9 cellular contexts compared by ENCODE assay signal in the genomic region with DNA sequence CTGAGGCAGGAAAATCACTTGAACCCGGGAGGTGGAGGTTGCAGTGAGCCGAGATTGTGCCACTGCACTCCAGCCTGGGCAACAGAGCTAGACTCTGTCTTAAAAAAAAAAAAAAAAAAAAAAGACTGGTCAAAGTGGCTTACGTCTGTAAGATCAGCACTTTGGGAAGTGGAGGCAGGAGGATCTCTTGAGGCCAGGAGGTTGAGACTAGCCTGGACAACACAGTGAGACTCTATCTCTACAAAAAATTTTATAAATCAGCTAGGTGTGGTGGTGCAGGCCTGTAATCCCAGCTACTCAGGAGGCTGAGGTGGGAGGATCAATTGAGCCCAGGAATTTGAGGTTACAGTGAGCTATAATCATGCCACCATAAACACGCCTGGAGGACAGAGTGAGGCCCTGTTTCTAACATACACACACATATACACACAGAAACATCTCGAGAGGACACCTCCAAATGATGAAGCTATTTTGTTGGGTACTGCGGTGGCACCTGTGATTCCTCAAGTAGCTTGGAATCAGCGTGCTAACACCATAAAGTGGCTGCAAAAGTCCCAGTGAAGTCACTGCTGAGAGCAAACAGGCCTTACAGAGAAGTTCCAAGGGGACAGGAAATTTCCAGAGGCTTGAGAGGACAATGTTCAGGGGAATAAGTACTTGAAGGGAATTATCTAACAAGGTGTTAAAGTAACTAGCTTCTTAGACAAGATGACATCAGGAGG. TPM values are rescaled to one million over a fixed set of nuclear protein-coding genes. Genes with fewer than 3 reads are reported as not detected.
A peak's percentile ranks its signal among the peaks of the same experiment; 100 is the strongest.
DNase-seq lines count a peak whose midpoint lies in the region; ATAC-seq, FAIRE-seq and TF ChIP-seq lines count a peak whose summit lies in the region.
"Had no signal": no experiment of that assay in that cellular context is flagged by ENCODE, and none has a peak within 500 bp of the region (broad histone marks: within the 10 kb centered on the region; RNA-seq: fewer than 3 reads in every experiment).

No MANE protein-coding gene starts in this region.

- intact Hi-C loops in IMR-90 (cut with micrococcal nuclease): no loop called here

- ATAC-seq in IMR-90 (ENCODE audit: low read depth) (no peak), naive B cell (ENCODE audit: low read depth in 2 of 2) (no peak), GM21723 (IDR thresholded peaks at IDR 0.05; ENCODE audit: unreplicated experiment) (no peak), GM21529 (IDR thresholded peaks at IDR 0.05; ENCODE audit: unreplicated experiment) (no peak), GM18870 (IDR thresholded peaks at IDR 0.05; ENCODE audit: unreplicated experiment) (no peak)

- DNase-seq in AG09309 (ENCODE audit: low read depth) (no peak), IMR-90 (no peak), bronchial epithelial cell (ENCODE audit: low read depth) (no peak), naive B cell (no peak), epidermal melanocyte (ENCODE audit: insufficient read length, low spot score) (no peak)

- POLR2A ChIA-PET in IMR-90 (lab: Charles Lee; ENCODE audit: unreplicated experiment): no interaction called here

- H3K4ac ChIP-seq in IMR-90 (ENCODE audit: low read depth, low read length): no peak overlapping the region

- no peak overlapping the region for H2BK15ac ChIP-seq in IMR-90 (ENCODE audit: low read depth, low read length)

- peak overlapping the region; percentile 50 to 94 (median 82) for H3K4me3 Mint-ChIP-seq in naive B cell

- no peak for TF ChIP-seq RAD21 in IMR-90 (IDR thresholded peaks at IDR 0.05; ENCODE audit: low read length)

- H4K5ac ChIP-seq in IMR-90 (ENCODE audit: low read depth, low read length): no peak overlapping the region

- H2AK9ac ChIP-seq in IMR-90 (replicated peaks; ENCODE audit: low read depth, low read length, poor library complexity): no peak overlapping the region

- dilution Hi-C loops in IMR-90 (cut with HindIII; ENCODE audit: low sequenced_read_pairs, unreplicated experiment): no loop called here

- peaks cover 24% of the 10 kb centered on the region for H4K20me1 ChIP-seq in IMR-90 (ENCODE audit: insufficient read depth, low read length)

- peaks cover 49 to 61% (median 54%) of the 10 kb centered on the region in 3 donors for H3K4me1 Mint-ChIP-seq in naive B cell

- H3K18ac ChIP-seq in IMR-90 (ENCODE audit: low read depth, low read length): no peak overlapping the region

- H3K9ac ChIP-seq in IMR-90 (ENCODE audit: low read depth, low read length): peak overlapping the region; percentile 80; the same call in 1 of the 2 replicates

- H3K4me2 ChIP-seq in IMR-90 (ENCODE audit: low read depth, low read length): peak overlapping the region; percentile 91

- peaks cover 15 to 53% of the 10 kb centered on the region in 2 experiments; a peak in 3 of 4 replicates for H3K79me1 ChIP-seq in IMR-90 (ENCODE audit: low read depth in 1 of 2, low read length in 2 of 2)

- peak overlapping the region; percentile 68; the same call in 1 of the 2 replicates for H3K4me3 ChIP-seq in AG09309 (ENCODE audit: control insufficient read depth, low read depth, low read length)
- H3K4me3 ChIP-seq in IMR-90 (ENCODE audit: insufficient read depth, low read depth, low read length): peak overlapping the region; percentile 72; the same call in 1 of the 2 replicates
- peak overlapping the region; percentile 96 for H3K4me3 ChIP-seq in bronchial epithelial cell (ENCODE audit: low read depth, low read length)

- no peak overlapping the region for H2AFZ ChIP-seq in IMR-90 (replicated peaks; ENCODE audit: low read length, poor library complexity)

- H3K36me3 ChIP-seq in IMR-90 (ENCODE audit: control insufficient read depth, insufficient read depth, low read length): peaks cover 6% of the 10 kb centered on the region
- peaks cover 2% of the 10 kb centered on the region for H3K36me3 ChIP-seq in bronchial epithelial cell (ENCODE audit: control insufficient read depth, insufficient read depth, low read length)

- peak overlapping the region; percentile 21 to 95 (median 94) for H3K27ac Mint-ChIP-seq in naive B cell

- no peak overlapping the region for H4K91ac ChIP-seq in IMR-90 (ENCODE audit: insufficient read depth, low read depth, low read length)

- no peak overlapping the region for H2BK120ac ChIP-seq in IMR-90 (ENCODE audit: low read depth, low read length)

- H2BK20ac ChIP-seq in IMR-90 (ENCODE audit: low read depth, low read length): no peak overlapping the region

- H3K56ac ChIP-seq in IMR-90 (ENCODE audit: extremely low read depth, insufficient read depth, low read length): no peak overlapping the region

- FAIRE-seq in bronchial epithelial cell (lab: Jason Lieb, UNC): no peak
- FAIRE-seq: GM18507 had no signal

- in situ Hi-C loops in IMR-90 (cut with MboI; ENCODE audit: low sequenced_read_pairs): no loop called here

- CTCF ChIA-PET in IMR-90 (lab: Yijun Ruan, JAX): interaction anchor here (0.6 to 1.1 kb wide), 3 partner anchors 11 to 111 kb away, joined by 5 to 8 read pairs (median 6); no protein-coding TSS in a partner anchor

- H3K4me1 ChIP-seq in IMR-90 (ENCODE audit: control insufficient read depth, insufficient read depth, low read length): peaks cover 16% of the 10 kb centered on the region

- H3K23ac ChIP-seq in IMR-90 (ENCODE audit: low read depth, low read length): peak overlapping the region; percentile 4

- no peak for TF ChIP-seq CTCF in AG09309 (IDR thresholded peaks at IDR 0.05; ENCODE audit: control insufficient read depth, insufficient read depth, low read depth, low read length, missing control alignments)
- no peak for TF ChIP-seq CTCF in IMR-90 (conservative IDR thresholded peaks at IDR 0.05; ENCODE audit: low read depth, low read length)
- TF ChIP-seq CTCF in bronchial epithelial cell (IDR thresholded peaks at IDR 0.05; ENCODE audit: insufficient read depth, low read length, severe bottlenecking): no peak

- WGBS in IMR-90 (ENCODE audit: extremely low coverage in 2 of 2, insufficient read length in 1 of 2), 2 experiments: 43% methylated on average over 1 of the region's 7 CpGs; no CpG with 5 or more reads in 1 of the 2 experiments

- peak overlapping the region; percentile 38; the same call in 1 of the 2 replicates for H3K14ac ChIP-seq in IMR-90 (replicated peaks; ENCODE audit: low read depth, low read length)

- H3K9me3 ChIP-seq in IMR-90 (ENCODE audit: control insufficient read depth, insufficient read depth, low read length): no peaks in the 10 kb centered on the region

- H3K27me3 ChIP-seq in IMR-90 (ENCODE audit: control insufficient read depth, insufficient read depth, low read length) (no peaks in the 10 kb centered on the region), bronchial epithelial cell (ENCODE audit: control insufficient read depth, insufficient read depth, low read length) (no peaks in the 10 kb centered on the region)

- TSS peak; percentile 16 for BruUV-seq in IMR-90 (replicated peaks; lab: Mats Ljungman, UMichigan)

- peaks cover 9% of the 10 kb centered on the region for H3K9me1 ChIP-seq in IMR-90 (ENCODE audit: insufficient read depth, low read length)

- H2BK5ac ChIP-seq in IMR-90 (ENCODE audit: low read depth, low read length, poor library complexity, severe bottlenecking): no peak overlapping the region

- 0 out of 2 replicates have a peak overlapping the region, but pooled peaks have one; percentile 10 for H3K27ac ChIP-seq in IMR-90 (ENCODE audit: insufficient read depth, low read length)

- no peaks in the 10 kb centered on the region for H3K36me3 Mint-ChIP-seq in naive B cell

- no peak overlapping the region for H2AK5ac ChIP-seq in IMR-90 (ENCODE audit: low read depth, low read length)

- H4K8ac ChIP-seq in IMR-90 (ENCODE audit: low read depth in 2 of 2, low read length in 2 of 2): no peak overlapping the region

- no peaks in the 10 kb centered on the region for H3K9me3 Mint-ChIP-seq in naive B cell

- H3K27me3 Mint-ChIP-seq in naive B cell: no peaks in the 10 kb centered on the region

- no peak for TF ChIP-seq POLR2A in IMR-90 (IDR thresholded peaks at IDR 0.05; ENCODE audit: low read depth, low read length)

TF ChIP-seq in IMR-90, 13 proteins besides CTCF, POLR2A, EP300 and RAD21:
- TF ChIP-seq MXI1 (IDR thresholded peaks at IDR 0.05; ENCODE audit: borderline replicate concordance, low read depth, low read length): no peak

RNA-seq across cellular contexts. Expression of gene NADK, which starts 1.4 kb away (rescaled TPM):
- 12.5 and 13.6 TPM in 2 replicates for total RNA-seq in IMR-90 (2012; rRNA removed)
- 56.1 and 57.5 TPM in 2 replicates for polyA plus RNA-seq in IMR-90 (2012; rRNA removed)
- 34.3 and 43.7 TPM in 2 replicates for polyA plus RNA-seq in IMR-90 (2012; cell fraction: cytosol; rRNA removed)
- polyA plus RNA-seq in IMR-90 (2012; cell fraction: nucleus; rRNA removed; ENCODE audit: low replicate concordance): 99.9 and 143 TPM in 2 replicates
- 41.6 and 51.0 TPM in 2 replicates for total RNA-seq in bronchial epithelial cell
- 10 to 100 TPM; 38.4 to 56.6 (median 44.5) TPM for polyA plus RNA-seq in naive B cell (ENCODE audit: low read depth in 6 of 6)

RNA-seq across cellular contexts. Expression of gene CDK11A, which starts 52.7 kb away (rescaled TPM):
- total RNA-seq in IMR-90 (2012; rRNA removed): 1.8 and 5.8 TPM in 2 replicates
- 17.1 and 20.0 TPM in 2 replicates for polyA plus RNA-seq in IMR-90 (2012; rRNA removed)
- polyA plus RNA-seq in IMR-90 (2012; cell fraction: cytosol; rRNA removed): 3.5 and 3.9 TPM in 2 replicates
- polyA plus RNA-seq in IMR-90 (2012; cell fraction: nucleus; rRNA removed; ENCODE audit: low replicate concordance): 83.0 and 135 TPM in 2 replicates
- 4.2 and 10.6 TPM in 2 replicates for total RNA-seq in bronchial epithelial cell
- 10 to 100 TPM; 11.9 to 24.1 (median 14.0) TPM for polyA plus RNA-seq in naive B cell (ENCODE audit: low read depth in 6 of 6)
